8 cellular contexts compared by ENCODE assay signal in the genomic region with DNA sequence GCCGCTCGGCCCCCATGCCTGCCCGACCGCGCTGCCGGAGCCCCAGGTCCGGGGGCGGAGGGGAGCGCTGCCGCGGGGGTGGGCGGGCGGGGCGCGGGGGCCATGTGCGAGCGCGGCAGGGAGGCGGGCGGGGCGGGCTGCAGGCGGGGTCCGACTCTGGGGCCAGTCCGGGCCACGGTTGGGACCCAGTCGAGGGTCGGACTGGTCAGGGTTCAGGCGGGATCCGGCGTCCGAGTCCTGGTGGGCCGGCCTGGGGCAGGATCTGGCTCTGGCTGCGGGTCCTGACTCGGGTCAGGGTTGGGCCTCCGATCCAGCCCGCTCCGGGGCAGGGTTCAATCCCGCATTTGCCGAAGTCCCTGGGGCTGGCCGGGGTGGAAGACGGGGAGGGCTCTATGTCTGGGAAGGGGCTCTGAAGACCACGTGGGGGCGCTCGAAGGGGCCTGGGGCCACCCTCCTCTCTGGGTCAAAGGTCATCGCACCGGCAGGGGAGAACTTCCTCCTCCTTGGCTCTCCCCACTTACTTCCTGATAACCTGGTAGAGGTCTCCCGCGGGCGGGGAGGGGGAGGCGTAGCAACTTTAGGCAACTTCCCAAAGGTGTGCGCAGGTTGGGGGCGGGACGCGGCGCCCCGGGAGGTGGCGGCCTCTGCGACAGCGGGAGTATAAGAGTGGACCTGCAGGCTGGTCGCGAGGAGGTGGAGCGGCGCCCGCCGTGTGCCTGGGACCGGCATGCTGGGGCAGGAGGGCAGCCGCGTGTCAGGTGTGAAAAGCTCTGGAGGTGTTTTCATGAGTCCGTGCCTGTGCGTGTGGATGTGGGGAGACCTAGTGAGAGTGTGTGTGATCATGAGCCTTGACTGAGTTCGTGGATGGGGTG. TPM values are rescaled to one million over a fixed set of nuclear protein-coding genes. Genes with fewer than 3 reads are reported as not detected.
A peak's percentile ranks its signal among the peaks of the same experiment; 100 is the strongest.
DNase-seq lines count a peak whose midpoint lies in the region; ATAC-seq and TF ChIP-seq lines count a peak whose summit lies in the region.

No MANE protein-coding gene starts in this region.

- peak; percentile 20 for ATAC-seq in HG02798 (IDR thresholded peaks at IDR 0.05; ENCODE audit: poor library complexity, unreplicated experiment)

- in situ Hi-C loops in GM13977 (cut with MboI; ENCODE audit: low pct_unique_long_range_greater_than_20kb, low sequenced_read_pairs, unreplicated experiment) = no loop called here

- TF ChIP-seq CTCF in GM13977 (IDR thresholded peaks at IDR 0.05; ENCODE audit: extremely low read depth, insufficient read depth, missing control alignments) (peak; percentile 60), mesothelial cell of epicardium (IDR thresholded peaks at IDR 0.05; ENCODE audit: unreplicated experiment) (no peak)

- H3K27ac Mint-ChIP-seq in mesothelial cell of epicardium = peak overlapping the region; percentile 89

- DNase-seq in GM13977 (ENCODE audit: low spot score) = peak; percentile 57
- peak; percentile 56 for DNase-seq in NCI-H510A treated with DMSO at 0.1 percent for 48 hours (lab: John Stamatoyannopoulos, UW)
- DNase-seq in activated CD4-positive, alpha-beta T cell treated with anti-CD3 and anti-CD28 coated beads, Interleukin-2, amount 50 U/mL, for 24 hours (ENCODE audit: low read depth in 1 of 2, low spot score in 1 of 2) = peak; percentile 56 to 61
- peak; percentile 69 for DNase-seq in effector CD4-positive, alpha-beta T cell
- peak in 1 of 2 experiments; percentile 56 for DNase-seq in mesothelial cell of epicardium (ENCODE audit: low spot score in 2 of 2, unreplicated experiment in 2 of 2)
- DNase-seq in stimulated activated CD8-positive, alpha-beta memory T cell treated with anti-CD3 and anti-CD28 coated beads, Interleukin-4, amount 100 ng/mL, for 1 hour (ENCODE audit: low read depth in 2 of 2, low spot score in 1 of 2) = peak; percentile 25 to 43
- no peak for DNase-seq in foreskin melanocyte

- peaks cover 4% of the 10 kb centered on the region for H3K36me3 Mint-ChIP-seq in mesothelial cell of epicardium

- peaks cover 14% of the 10 kb centered on the region for H3K4me1 Mint-ChIP-seq in mesothelial cell of epicardium

- peaks cover 15% of the 10 kb centered on the region for H3K27me3 Mint-ChIP-seq in mesothelial cell of epicardium (ENCODE audit: low read depth)

- no peaks in the 10 kb centered on the region for H3K9me3 Mint-ChIP-seq in mesothelial cell of epicardium

- H3K4me3 Mint-ChIP-seq in mesothelial cell of epicardium = peak overlapping the region; percentile 86

RNA-seq across cellular contexts. Expression of a gene that starts 0.6 kb away (rescaled TPM):
- total RNA-seq in mesothelial cell of epicardium = 23.2 to 26.6 TPM (median 26.4 TPM) in 3 replicates

RNA-seq across cellular contexts. Expression of a gene that starts 5.8 kb away (rescaled TPM):
- total RNA-seq in mesothelial cell of epicardium = 0.47 TPM in 1 of 3 replicates, not detected in the others

RNA-seq across cellular contexts. Expression of a gene that starts 11.4 kb away (rescaled TPM):
- 178 to 201 TPM (median 184 TPM) in 3 replicates for total RNA-seq in mesothelial cell of epicardium

RNA-seq across cellular contexts. Expression of a gene that starts 12.0 kb away (rescaled TPM):
- total RNA-seq in mesothelial cell of epicardium = 134 to 139 TPM (median 139 TPM) in 3 replicates

RNA-seq across cellular contexts. Expression of a gene that starts 14.8 kb away (rescaled TPM):
- 0.22 to 0.58 TPM (median 0.27 TPM) in 3 replicates for total RNA-seq in mesothelial cell of epicardium
